27 cellular contexts compared by ENCODE assay signal in the genomic region with DNA sequence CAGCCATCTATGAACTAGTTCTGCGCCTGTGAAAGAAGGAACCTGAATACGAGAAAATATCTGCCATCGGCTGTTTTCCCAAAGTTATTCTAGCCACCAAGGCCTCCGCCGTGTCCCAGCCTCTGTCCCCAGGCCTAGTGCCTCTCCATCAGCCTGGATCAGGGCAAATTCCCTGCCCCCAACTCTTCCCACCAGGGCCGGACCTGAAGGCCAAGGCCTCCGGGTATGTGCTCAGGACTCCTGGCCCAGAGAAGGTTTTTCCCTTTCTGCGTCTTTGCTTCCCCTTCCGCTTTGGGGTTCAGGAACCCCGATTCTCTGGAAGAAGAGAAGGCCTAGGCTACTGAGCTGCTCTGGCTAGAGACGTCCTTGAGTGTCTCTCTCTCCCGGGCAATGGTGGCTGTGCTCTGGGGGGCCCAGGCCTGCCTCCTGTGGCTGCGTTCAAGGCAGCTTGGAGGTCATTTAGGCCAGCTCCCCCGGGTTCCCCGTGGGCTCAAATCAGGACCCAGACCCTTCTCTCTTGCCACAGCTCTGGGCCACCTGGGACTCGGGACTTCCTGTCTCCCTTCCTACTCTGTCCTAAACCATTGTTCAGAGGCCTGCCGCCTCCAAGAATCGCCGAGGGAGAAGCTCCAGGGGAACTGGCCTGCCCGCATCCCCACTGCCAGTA. TPM values are rescaled to one million over a fixed set of nuclear protein-coding genes. Genes with fewer than 3 reads are reported as not detected.
DNase-seq lines count a peak whose midpoint lies in the region; ATAC-seq, FAIRE-seq and TF ChIP-seq lines count a peak whose summit lies in the region.
"Had no signal": no experiment of that assay in that cellular context is flagged by ENCODE, and none has a peak within 500 bp of the region (broad histone marks: within the 10 kb centered on the region; RNA-seq: fewer than 3 reads in every experiment).

No MANE protein-coding gene starts in this region.

- H3K27ac Mint-ChIP-seq in Caco-2 (ENCODE audit: unreplicated experiment), result peak overlapping the region; percentile 68
- H3K27ac Mint-ChIP-seq in naive B cell, result peak overlapping the region in 1 of 6 donors; percentile 63

- no peak for TF ChIP-seq RAD21 in A549 (conservative IDR thresholded peaks at IDR 0.05 in 1 of 2, IDR thresholded peaks at IDR 0.05 in 1 of 2)

- H3K36me3 Mint-ChIP-seq in Caco-2 (ENCODE audit: insufficient read depth, unreplicated experiment) (no peaks in the 10 kb centered on the region), naive B cell (peaks cover 0 to 4% of the 10 kb centered on the region in 2 donors)

- 89% methylated on average over 19 of the region's 20 CpGs for WGBS in A549 (ENCODE audit: missing lambda C conversion rate)

- no peaks in the 10 kb centered on the region for H3K9me3 Mint-ChIP-seq in Caco-2 (ENCODE audit: unreplicated experiment)
- peaks cover 0 to 10% (median 3%) of the 10 kb centered on the region in 7 donors for H3K9me3 Mint-ChIP-seq in naive B cell

- no peaks in the 10 kb centered on the region for H3K27me3 ChIP-seq in Caco-2 (replicated peaks; ENCODE audit: control insufficient read depth, insufficient read depth, low read length)
- peaks cover 82% of the 10 kb centered on the region for H3K27me3 ChIP-seq in adipocyte (replicated peaks; ENCODE audit: control insufficient read depth, insufficient read depth, low read length)
- H3K27me3 ChIP-seq: ovary had no signal

- H3K4me3 ChIP-seq in A549 (no peak overlapping the region), Caco-2 (ENCODE audit: low read depth, low read length) (no peak overlapping the region), adipocyte (ENCODE audit: low read length) (no peak overlapping the region), foreskin fibroblast (ENCODE audit: low read depth in 1 of 2, low read length in 2 of 2) (peak overlapping the region in 1 of 2 donors; percentile 33)
- H3K4me3 ChIP-seq: lung had no signal

- H3K4me1 Mint-ChIP-seq in Caco-2 (ENCODE audit: low read depth, unreplicated experiment), result no peaks in the 10 kb centered on the region
- peaks cover 25 to 62% (median 56%) of the 10 kb centered on the region in 3 donors for H3K4me1 Mint-ChIP-seq in naive B cell

- ATAC-seq in A549 (no peak), naive B cell (ENCODE audit: low read depth in 2 of 2) (no peak), HG02642 (IDR thresholded peaks at IDR 0.05; ENCODE audit: poor library complexity, unreplicated experiment) (no peak)
- ATAC-seq: gastroesophageal sphincter, PC-3 had no signal

- H3K4me2 ChIP-seq in A549, result peak overlapping the region; percentile 86; the same call in 2 of the 3 replicates

- no peak overlapping the region for H3K4me3 Mint-ChIP-seq in Caco-2 (ENCODE audit: unreplicated experiment)
- H3K4me3 Mint-ChIP-seq in naive B cell, result peak overlapping the region in 7 of 8 donors; percentile 13 to 93 (median 68)

- TF ChIP-seq CTCF in A549 (IDR thresholded peaks at IDR 0.05) (no peak), Caco-2 (IDR thresholded peaks at IDR 0.05; ENCODE audit: insufficient read depth in 1 of 2, low read depth in 1 of 2, low read length in 1 of 2, severe bottlenecking in 1 of 2, unreplicated experiment in 1 of 2) (no peak), foreskin fibroblast (IDR thresholded peaks at IDR 0.05; ENCODE audit: low read depth, low read length) (no peak)

- POLR2A ChIA-PET in A549 (lab: Yijun Ruan, JAX), result interaction anchor here (1.5 kb wide), 1 partner anchor 9 kb away, joined by 3 read pairs; no protein-coding TSS in a partner anchor
- POLR2A ChIA-PET in Caco-2 (lab: Charles Lee), result no interaction called here

- no peak for TF ChIP-seq EP300 in A549 (IDR thresholded peaks at IDR 0.05)

- DNase-seq in A549 (ENCODE audit: low read depth in 1 of 2, low spot score in 1 of 2), result no peak
- DNase-seq in Caco-2, result no peak
- peak; percentile 39 for DNase-seq in adipocyte (ENCODE audit: low read depth)
- no peak for DNase-seq in naive B cell
- no peak for DNase-seq in foreskin fibroblast
- DNase-seq in stimulated activated CD4-positive, alpha-beta T cell treated with anti-CD3 and anti-CD28 coated beads, Interleukin-2, amount 100 ng/mL, for 24 hours, result no peak
- DNase-seq in activated CD8-positive, alpha-beta memory T cell treated with anti-CD3 and anti-CD28 coated beads, Interleukin-2, amount 50 U/mL, for 48 hours, result no peak
- DNase-seq: activated naive CD4-positive, alpha-beta T cell treated with anti-CD3 and anti-CD28 coated beads, Interleukin-2, amount 50 U/mL, for 16 hours; C1 segment of cervical spinal cord; DMS 273 treated with DMSO at 0.1 percent for 48 hours; effector CD4-positive, alpha-beta T cell; NCI-H1092; NCI-H2081; NCI-H446; ovary; PC-3; Right ventricle myocardium superior had no signal

- H3K36me3 ChIP-seq in Caco-2 (ENCODE audit: control insufficient read depth, insufficient read depth, low read length), result no peaks in the 10 kb centered on the region
- no peaks in the 10 kb centered on the region for H3K36me3 ChIP-seq in adipocyte (ENCODE audit: control insufficient read depth, insufficient read depth, low read length, severe bottlenecking)
- H3K36me3 ChIP-seq: esophagus muscularis mucosa, gastroesophageal sphincter, ovary, upper lobe of left lung had no signal

- no peak for FAIRE-seq in A549 (lab: Jason Lieb, UNC)
- FAIRE-seq: astrocyte, GM18507 had no signal

- H3K9ac ChIP-seq in adipocyte (ENCODE audit: low read length), result no peak overlapping the region

- H3K4me1 ChIP-seq in A549 (peaks cover 8% of the 10 kb centered on the region; the same call in 2 of the 3 replicates), Caco-2 (no peaks in the 10 kb centered on the region), adipocyte (ENCODE audit: control insufficient read depth, insufficient read depth, low read length) (peaks cover 8% of the 10 kb centered on the region)

- peak overlapping the region in 1 of 2 experiments; percentile 93; a peak in 3 of 6 replicates for H3K27ac ChIP-seq in A549
- H3K27ac ChIP-seq: esophagus muscularis mucosa, gastroesophageal sphincter, ovary, upper lobe of left lung had no signal

- CTCF ChIA-PET in A549 (lab: Yijun Ruan, JAX), result interaction anchor here (0.8 to 1.6 kb wide), 3 partner anchors 18 to 50 kb away, joined by 3 to 6 read pairs (median 3); no protein-coding TSS in a partner anchor
- CTCF ChIA-PET in Caco-2 (lab: Charles Lee), result interaction anchor here (1.2 kb wide), 1 partner anchor 23 kb away, joined by 5 read pairs; no protein-coding TSS in a partner anchor

- intact Hi-C loops in Caco-2 (cut with micrococcal nuclease; ENCODE audit: unreplicated experiment), result no loop called here

- no TSS peak for BruUV-seq in Caco-2 (replicated peaks; lab: Mats Ljungman, UMichigan)

- no peak for TF ChIP-seq POLR2A in A549 (IDR thresholded peaks at IDR 0.05; ENCODE audit: low read length)

- H3K27me3 Mint-ChIP-seq in Caco-2 (ENCODE audit: insufficient read depth, unreplicated experiment), result peaks cover 3% of the 10 kb centered on the region
- peaks cover 72 to 98% (median 84%) of the 10 kb centered on the region in 3 donors for H3K27me3 Mint-ChIP-seq in naive B cell

- no peaks in the 10 kb centered on the region for H3K9me3 ChIP-seq in A549
- H3K9me3 ChIP-seq in Caco-2, result no peaks in the 10 kb centered on the region
- H3K9me3 ChIP-seq in adipocyte (ENCODE audit: control insufficient read depth, low read length), result peaks cover 6% of the 10 kb centered on the region
- H3K9me3 ChIP-seq: ovary, upper lobe of left lung had no signal

TF ChIP-seq in A549, 52 proteins besides CTCF, POLR2A, EP300 and RAD21 (continues in another document):
- TF ChIP-seq FOSL2 (IDR thresholded peaks at IDR 0.05) (no peak), FOSL2 (CRISPR knock-in tag; IDR thresholded peaks at IDR 0.05) (no peak), ZFP36 (IDR thresholded peaks at IDR 0.05; ENCODE audit: borderline replicate concordance, partially characterized antibody) (no peak), NFE2L2 (conservative IDR thresholded peaks at IDR 0.05; ENCODE audit: low read length) (no peak), RFX5 (IDR thresholded peaks at IDR 0.05) (no peak), FOSB (CRISPR knock-in tag; IDR thresholded peaks at IDR 0.05) (no peak), NPAS2 (CRISPR knock-in tag; IDR thresholded peaks at IDR 0.05; ENCODE audit: borderline replicate concordance) (no peak), TP53 (CRISPR knock-in tag; IDR thresholded peaks at IDR 0.05) (no peak), CEBPB (IDR thresholded peaks at IDR 0.05) (no peak), JUNB (IDR thresholded peaks at IDR 0.05) (no peak), CBX2 (IDR thresholded peaks at IDR 0.05; ENCODE audit: borderline replicate concordance, low read depth) (no peak), CHD2 (IDR thresholded peaks at IDR 0.05; ENCODE audit: low read length, partially characterized antibody) (no peak), PHF8 (IDR thresholded peaks at IDR 0.05; ENCODE audit: borderline replicate concordance, low read depth) (no peak)
- TF ChIP-seq, protein P1, sequence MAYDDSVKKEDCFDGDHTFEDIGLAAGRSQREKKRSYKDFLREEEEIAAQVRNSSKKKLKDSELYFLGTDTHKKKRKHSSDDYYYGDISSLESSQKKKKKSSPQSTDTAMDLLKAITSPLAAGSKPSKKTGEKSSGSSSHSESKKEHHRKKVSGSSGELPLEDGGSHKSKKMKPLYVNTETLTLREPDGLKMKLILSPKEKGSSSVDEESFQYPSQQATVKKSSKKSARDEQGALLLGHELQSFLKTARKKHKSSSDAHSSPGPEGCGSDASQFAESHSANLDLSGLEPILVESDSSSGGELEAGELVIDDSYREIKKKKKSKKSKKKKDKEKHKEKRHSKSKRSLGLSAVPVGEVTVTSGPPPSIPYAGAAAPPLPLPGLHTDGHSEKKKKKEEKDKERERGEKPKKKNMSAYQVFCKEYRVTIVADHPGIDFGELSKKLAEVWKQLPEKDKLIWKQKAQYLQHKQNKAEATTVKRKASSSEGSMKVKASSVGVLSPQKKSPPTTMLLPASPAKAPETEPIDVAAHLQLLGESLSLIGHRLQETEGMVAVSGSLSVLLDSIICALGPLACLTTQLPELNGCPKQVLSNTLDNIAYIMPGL (CRISPR knock-in tag; IDR thresholded peaks at IDR 0.05; ENCODE audit: borderline replicate concordance), result no peak

RNA-seq across cellular contexts. Expression of gene ALX4, which starts 1.6 kb away (rescaled TPM):
- 1.00 and 1.4 TPM in 2 replicates for polyA plus RNA-seq in A549 (2011; rRNA removed)
- 0.69 and 1.1 TPM in 2 replicates for polyA plus RNA-seq in A549 (2012; cell fraction: cytosol; rRNA removed)
- 1.8 TPM in 2 replicates for polyA plus RNA-seq in A549 (2012; cell fraction: nucleus; rRNA removed)
- 5.6 to 6.4 TPM (median 5.7 TPM) in 3 replicates for polyA plus RNA-seq in A549 (2017; fragmentation: RNase III; extraction: RNeasy Plus Mini Kit Qiagen cat#74134 plus additional on column Dnase treatment)
- 1.8 TPM in 2 replicates for polyA minus RNA-seq in A549 (2011; rRNA and poly(A)+ RNA removed)
- total RNA-seq in Caco-2 (2022), result 0.05 TPM in 1 of 2 replicates, not detected in the other
- not detected for polyA plus RNA-seq in naive B cell (ENCODE audit: low read depth in 6 of 6)
- total RNA-seq: activated CD8-positive, alpha-beta memory T cell treated with anti-CD3 and anti-CD28 coated beads for 36 hours; astrocyte; kidney epithelial cell; LHCN-M2; PC-3; upper lobe of left lung had no signal
